In the genomic region with DNA sequence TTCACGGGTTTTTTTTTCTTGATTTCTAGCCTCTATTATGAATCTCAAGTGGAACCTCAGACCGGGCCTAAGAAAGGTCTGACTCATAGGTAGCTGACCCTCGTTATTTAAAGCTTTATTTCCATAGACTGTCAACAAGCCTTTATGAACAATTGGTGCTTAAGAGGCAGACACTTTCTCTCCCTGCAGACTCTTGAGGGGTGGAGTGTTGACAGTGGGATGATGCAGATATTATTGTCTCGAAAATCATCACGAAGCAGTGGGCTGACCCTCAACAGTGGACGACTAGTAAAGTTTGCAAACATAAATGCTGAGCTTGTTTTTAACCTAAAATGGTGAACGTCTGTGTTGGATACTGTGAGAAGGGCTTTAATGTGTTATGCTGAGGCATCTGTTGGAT, we compare ENCODE assay signal across 8 cellular contexts. TPM values are rescaled to one million over a fixed set of nuclear protein-coding genes. Genes with fewer than 3 reads are reported as not detected.
DNase-seq lines count a peak whose midpoint lies in the region; ATAC-seq and TF ChIP-seq lines count a peak whose summit lies in the region.

No MANE protein-coding gene starts in this region.

- peaks cover 0 to 55% (median 3%) of the 10 kb centered on the region in 3 donors for H3K36me3 Mint-ChIP-seq in CD8-positive, alpha-beta memory T cell
- peaks cover 11% of the 10 kb centered on the region for H3K36me3 Mint-ChIP-seq in GM23338 (ENCODE audit: low read depth)
- H3K36me3 Mint-ChIP-seq in activated T-helper 17 cell treated with anti-CD3 and anti-CD28 coated beads, Interleukin-2, amount 50 U/mL, for 72 hours (ENCODE audit: low read depth): peaks cover 60% of the 10 kb centered on the region

- peak overlapping the region; percentile 82 for H3K4me3 ChIP-seq in CD8-positive, alpha-beta memory T cell (ENCODE audit: low read length)
- H3K4me3 ChIP-seq in GM23338 (no peak overlapping the region), mucosa of rectum (ENCODE audit: low read length in 2 of 2) (peak overlapping the region in 1 of 2 donors; percentile 88)

- no peak overlapping the region for H2AFZ ChIP-seq in GM23338

- no peaks in the 10 kb centered on the region for H3F3A ChIP-seq in GM23338 (replicated peaks; ENCODE audit: low read depth)

- H3K27ac Mint-ChIP-seq in CD8-positive, alpha-beta memory T cell: peak overlapping the region; percentile 21 to 98 (median 95)
- H3K27ac Mint-ChIP-seq in GM23338: no peak overlapping the region
- H3K27ac Mint-ChIP-seq in activated T-helper 17 cell treated with anti-CD3 and anti-CD28 coated beads, Interleukin-2, amount 50 U/mL, for 72 hours: peak overlapping the region; percentile 97

- H3K4me1 Mint-ChIP-seq in CD8-positive, alpha-beta memory T cell: peaks cover 50 to 72% (median 58%) of the 10 kb centered on the region in 3 donors
- H3K4me1 Mint-ChIP-seq in GM23338: peaks cover 15% of the 10 kb centered on the region; the same call in 2 of the 3 replicates
- H3K4me1 Mint-ChIP-seq in activated T-helper 17 cell treated with anti-CD3 and anti-CD28 coated beads, Interleukin-2, amount 50 U/mL, for 72 hours: peaks cover 35% of the 10 kb centered on the region

- ATAC-seq in GM23338: no peak
- ATAC-seq in activated T-helper 17 cell treated with anti-CD3 and anti-CD28 coated beads, Interleukin-2, amount 50 U/mL, for 72 hours (replicated peaks): peak; percentile 20
- ATAC-seq in HG02571 (IDR thresholded peaks at IDR 0.05; ENCODE audit: unreplicated experiment): no peak
- no peak for ATAC-seq in HG02642 (IDR thresholded peaks at IDR 0.05; ENCODE audit: poor library complexity, unreplicated experiment)

- no peak overlapping the region for H3K9ac ChIP-seq in mucosa of rectum (ENCODE audit: low read depth in 1 of 2, low read length in 2 of 2)

- H4K20me1 ChIP-seq in GM23338 (replicated peaks; ENCODE audit: insufficient read depth): peaks cover 7% of the 10 kb centered on the region

- no peaks in the 10 kb centered on the region for H3K9me3 Mint-ChIP-seq in CD8-positive, alpha-beta memory T cell
- H3K9me3 Mint-ChIP-seq in GM23338: peaks cover 10% of the 10 kb centered on the region; the same call in 2 of the 3 replicates
- no peaks in the 10 kb centered on the region for H3K9me3 Mint-ChIP-seq in activated T-helper 17 cell treated with anti-CD3 and anti-CD28 coated beads, Interleukin-2, amount 50 U/mL, for 72 hours

- H3K4me1 ChIP-seq in CD8-positive, alpha-beta memory T cell (ENCODE audit: insufficient read depth, low read length): peaks cover 27% of the 10 kb centered on the region
- peaks cover 18% of the 10 kb centered on the region for H3K4me1 ChIP-seq in GM23338 (ENCODE audit: insufficient read depth)
- H3K4me1 ChIP-seq in mucosa of rectum (ENCODE audit: control insufficient read depth in 2 of 2, insufficient read depth in 2 of 2, low read length in 2 of 2): peaks cover 7 to 18% of the 10 kb centered on the region in 2 donors

- H3K9me3 ChIP-seq in CD8-positive, alpha-beta memory T cell (ENCODE audit: low read length): no peaks in the 10 kb centered on the region
- no peaks in the 10 kb centered on the region for H3K9me3 ChIP-seq in mucosa of rectum (ENCODE audit: control insufficient read depth in 2 of 2, low read length in 2 of 2)

- no peak for DNase-seq in CD8-positive, alpha-beta memory T cell
- no peak for DNase-seq in GM23338 (ENCODE audit: low spot score)
- no peak for DNase-seq in substantia nigra (lab: John Stamatoyannopoulos, UW)
- DNase-seq in midbrain (lab: John Stamatoyannopoulos, UW): no peak

- H3K27me3 Mint-ChIP-seq in CD8-positive, alpha-beta memory T cell: peaks cover 0 to 4% of the 10 kb centered on the region in 2 donors
- peaks cover 12% of the 10 kb centered on the region for H3K27me3 Mint-ChIP-seq in GM23338 (ENCODE audit: insufficient read depth, low read depth, poor library complexity)
- no peaks in the 10 kb centered on the region for H3K27me3 Mint-ChIP-seq in activated T-helper 17 cell treated with anti-CD3 and anti-CD28 coated beads, Interleukin-2, amount 50 U/mL, for 72 hours

- CTCF ChIA-PET in CD8-positive, alpha-beta memory T cell (lab: Charles Lee): interaction anchor here (2.1 kb wide), 1 partner anchor 7 kb away, joined by 24 read pairs; no protein-coding TSS in a partner anchor

- no peaks in the 10 kb centered on the region for H3K27me3 ChIP-seq in CD8-positive, alpha-beta memory T cell (ENCODE audit: insufficient read depth, low read length, poor library complexity, severe bottlenecking)
- no peaks in the 10 kb centered on the region for H3K27me3 ChIP-seq in GM23338 (ENCODE audit: insufficient read depth)
- H3K27me3 ChIP-seq in mucosa of rectum (ENCODE audit: control insufficient read depth in 2 of 2, insufficient read depth in 2 of 2, low read length in 2 of 2): no peaks in the 10 kb centered on the region

- POLR2A ChIA-PET in CD8-positive, alpha-beta memory T cell (lab: Charles Lee): interaction anchor here (0.7 to 1.8 kb wide), 2 partner anchors 10 kb away, joined by 3 to 4 read pairs; no protein-coding TSS in a partner anchor

- peaks cover 16% of the 10 kb centered on the region for H3K36me3 ChIP-seq in CD8-positive, alpha-beta memory T cell (ENCODE audit: insufficient read depth, low read length)
- H3K36me3 ChIP-seq in GM23338 (ENCODE audit: insufficient read depth) (no peaks in the 10 kb centered on the region; the same call in 1 of the 2 replicates), mucosa of rectum (ENCODE audit: control insufficient read depth in 2 of 2, insufficient read depth in 2 of 2, low read length in 2 of 2) (peaks cover 13 to 16% of the 10 kb centered on the region in 2 donors)

- H3K27ac ChIP-seq in CD8-positive, alpha-beta memory T cell (ENCODE audit: low read depth, low read length): no peak overlapping the region
- H3K27ac ChIP-seq in GM23338 (ENCODE audit: low read depth) (no peak overlapping the region), mucosa of rectum (ENCODE audit: low read depth in 2 of 2, low read length in 2 of 2) (peak overlapping the region; percentile 29 to 83), substantia nigra (ENCODE audit: low read depth, low read length, poor library complexity, severe bottlenecking) (no peak overlapping the region)

- H3K4me3 Mint-ChIP-seq in CD8-positive, alpha-beta memory T cell: peak overlapping the region; percentile 92 to 99 (median 97)
- peak overlapping the region; percentile 86 for H3K4me3 Mint-ChIP-seq in GM23338
- H3K4me3 Mint-ChIP-seq in activated T-helper 17 cell treated with anti-CD3 and anti-CD28 coated beads, Interleukin-2, amount 50 U/mL, for 72 hours: peak overlapping the region; percentile 93

- no peak for TF ChIP-seq CTCF in GM23338 (conservative IDR thresholded peaks at IDR 0.05; ENCODE audit: low read depth in 2 of 2)

- H3K4me2 ChIP-seq in GM23338: 0 out of 2 replicates have a peak overlapping the region, but pooled peaks have one; percentile 91

- peaks cover 5% of the 10 kb centered on the region; the same call in 1 of the 2 replicates for H3K9me2 ChIP-seq in GM23338 (ENCODE audit: insufficient read depth)

- H3K79me2 ChIP-seq in GM23338 (replicated peaks; ENCODE audit: insufficient read depth): peaks cover 47% of the 10 kb centered on the region

TF ChIP-seq in GM23338, 12 proteins besides CTCF, POLR2A, EP300 and RAD21 (continues in another document):
- TF ChIP-seq, protein P1, sequence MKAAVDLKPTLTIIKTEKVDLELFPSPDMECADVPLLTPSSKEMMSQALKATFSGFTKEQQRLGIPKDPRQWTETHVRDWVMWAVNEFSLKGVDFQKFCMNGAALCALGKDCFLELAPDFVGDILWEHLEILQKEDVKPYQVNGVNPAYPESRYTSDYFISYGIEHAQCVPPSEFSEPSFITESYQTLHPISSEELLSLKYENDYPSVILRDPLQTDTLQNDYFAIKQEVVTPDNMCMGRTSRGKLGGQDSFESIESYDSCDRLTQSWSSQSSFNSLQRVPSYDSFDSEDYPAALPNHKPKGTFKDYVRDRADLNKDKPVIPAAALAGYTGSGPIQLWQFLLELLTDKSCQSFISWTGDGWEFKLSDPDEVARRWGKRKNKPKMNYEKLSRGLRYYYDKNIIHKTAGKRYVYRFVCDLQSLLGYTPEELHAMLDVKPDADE (IDR thresholded peaks at IDR 0.05): no peak
- TF ChIP-seq POLR2AphosphoS5 (IDR thresholded peaks at IDR 0.05; ENCODE audit: low read depth) (no peak), JUNB (IDR thresholded peaks at IDR 0.05; ENCODE audit: unreplicated experiment) (no peak), ZNF114 (CRISPR knock-in tag; IDR thresholded peaks at IDR 0.05) (no peak), EZH2phosphoT487 (IDR thresholded peaks at IDR 0.05; ENCODE audit: unreplicated experiment) (no peak)

RNA-seq across cellular contexts. Expression of a gene that starts 1.8 kb away (rescaled TPM):
- 10 to 100 TPM; 44.4 to 45.1 TPM for total RNA-seq in CD8-positive, alpha-beta memory T cell
- polyA plus RNA-seq in CD8-positive, alpha-beta memory T cell: 46.0 TPM
- total RNA-seq in GM23338 (2014; rRNA removed; shearing (Covaris generic)): 27.1 and 27.2 TPM in 2 replicates
- 7.2 and 7.6 TPM in 2 replicates for polyA plus RNA-seq in GM23338 (2016; fragmentation: Nextera tagmentation; extraction: Ambion mirVana)
- total RNA-seq in activated T-helper 17 cell treated with anti-CD3 and anti-CD28 coated beads, Interleukin-2, amount 50 U/mL, for 72 hours: 10 to 100 TPM; 45.1 to 47.5 TPM

RNA-seq across cellular contexts. Expression of a gene that starts 48.9 kb away (rescaled TPM):
- total RNA-seq in CD8-positive, alpha-beta memory T cell: 10 to 100 TPM; 41.5 to 46.9 TPM
- polyA plus RNA-seq in CD8-positive, alpha-beta memory T cell: 38.0 TPM
- 15.9 and 17.1 TPM in 2 replicates for total RNA-seq in GM23338 (2014; rRNA removed; shearing (Covaris generic))
- 32.0 and 32.8 TPM in 2 replicates for polyA plus RNA-seq in GM23338 (2016; fragmentation: Nextera tagmentation; extraction: Ambion mirVana)
- total RNA-seq in activated T-helper 17 cell treated with anti-CD3 and anti-CD28 coated beads, Interleukin-2, amount 50 U/mL, for 72 hours: 10 to 100 TPM; 38.0 to 43.0 TPM

RNA-seq across cellular contexts. Expression of a gene that starts 53.1 kb away (rescaled TPM):
- total RNA-seq in CD8-positive, alpha-beta memory T cell: 1 to 10 TPM in 1 of 2 experiments, under 1 TPM in 1; 0.91 to 1.4 TPM
- polyA plus RNA-seq in CD8-positive, alpha-beta memory T cell: 2.3 TPM
- total RNA-seq in GM23338 (2014; rRNA removed; shearing (Covaris generic)): 0.82 and 1.1 TPM in 2 replicates
- 0.76 and 0.85 TPM in 2 replicates for polyA plus RNA-seq in GM23338 (2016; fragmentation: Nextera tagmentation; extraction: Ambion mirVana)
- 1 to 10 TPM; 1.8 to 6.1 TPM for total RNA-seq in activated T-helper 17 cell treated with anti-CD3 and anti-CD28 coated beads, Interleukin-2, amount 50 U/mL, for 72 hours

Comparison
In these comparisons a context has a peak if more than half of its experiments do, and no peak if none do; other contexts are left out.
1. H3K27ac ChIP-seq: peak in mucosa of rectum (2 of 2); none in CD8-positive, alpha-beta memory T cell (single experiment), GM23338 (single experiment) and substantia nigra (single experiment).
2. Peak in every context shown above with its lines, with median percentiles within 50 percentile points of each other: H3K4me3 Mint-ChIP-seq.